Comparison of ENCODE assay signal across 25 cellular contexts in genomic region chr6:3272911-3273547, GRCh38. TPM values are rescaled to one million over a fixed set of nuclear protein-coding genes. Genes with fewer than 3 reads are reported as not detected.
A peak's percentile ranks its signal among the peaks of the same experiment; 100 is the strongest.
DNase-seq lines count a peak whose midpoint lies in the region; ATAC-seq, FAIRE-seq and TF ChIP-seq lines count a peak whose summit lies in the region.
"Had no signal": no experiment of that assay in that cellular context is flagged by ENCODE, and none has a peak within 500 bp of the region (broad histone marks: within the 10 kb centered on the region; RNA-seq: fewer than 3 reads in every experiment).

No MANE protein-coding gene starts in this region.

- peak overlapping the region; percentile 56 for H3K27ac Mint-ChIP-seq in T-helper 17 cell
- no peak overlapping the region for H3K27ac Mint-ChIP-seq in T-helper 2 cell treated with Interferon-gamma antibody and Interleukin-4, amounts not matched to agents 5 μg/mL and 100 μg/mL, for 36 hours

- TF ChIP-seq EP300 in HepG2 (IDR thresholded peaks at IDR 0.05; ENCODE audit: low read depth in 2 of 2, low read length in 2 of 2) (no peak), HepG2 (CRISPR knock-in tag; IDR thresholded peaks at IDR 0.05; ENCODE audit: borderline replicate concordance) (no peak), neural cell (conservative IDR thresholded peaks at IDR 0.05; ENCODE audit: poor library complexity, severe bottlenecking) (no peak)

- no peaks in the 10 kb centered on the region for H3K27me3 ChIP-seq in HepG2 (ENCODE audit: control insufficient read depth in 1 of 2, insufficient read depth in 2 of 2, low read length in 2 of 2)
- no peaks in the 10 kb centered on the region for H3K27me3 ChIP-seq in right lobe of liver
- H3K27me3 ChIP-seq in neural cell (ENCODE audit: insufficient read depth, low read depth, low read length): no peaks in the 10 kb centered on the region
- H3K27me3 ChIP-seq: MG63 had no signal

- H3K36me3 Mint-ChIP-seq in T-helper 17 cell (ENCODE audit: low read depth): no peaks in the 10 kb centered on the region
- H3K36me3 Mint-ChIP-seq in T-helper 2 cell treated with Interferon-gamma antibody and Interleukin-4, amounts not matched to agents 5 μg/mL and 100 μg/mL, for 36 hours (ENCODE audit: low read depth): peaks cover 18% of the 10 kb centered on the region

- peaks cover 31% of the 10 kb centered on the region for H3K4me1 Mint-ChIP-seq in T-helper 17 cell
- no peaks in the 10 kb centered on the region for H3K4me1 Mint-ChIP-seq in T-helper 2 cell treated with Interferon-gamma antibody and Interleukin-4, amounts not matched to agents 5 μg/mL and 100 μg/mL, for 36 hours (ENCODE audit: low read depth)

- H2AFZ ChIP-seq in HepG2 (ENCODE audit: low read length): no peak overlapping the region
- no peak overlapping the region for H2AFZ ChIP-seq in neural cell (ENCODE audit: low read depth, low read length)
- H2AFZ ChIP-seq: PC-9 had no signal

- no peaks in the 10 kb centered on the region for H3K4me1 ChIP-seq in HepG2 (ENCODE audit: insufficient read depth, low read length)
- H3K4me1 ChIP-seq in right lobe of liver: no peaks in the 10 kb centered on the region
- H3K4me1 ChIP-seq: A549 had no signal

- no peak for TF ChIP-seq RAD21 in HepG2 (CRISPR knock-in tag; IDR thresholded peaks at IDR 0.05)
- no peak for TF ChIP-seq RAD21 in neural cell (conservative IDR thresholded peaks at IDR 0.05)

- 96% methylated on average over 32 of the region's 32 CpGs for whole genome bisulfite sequencing in HepG2 (ENCODE audit: low lambda C conversion rate)
- 89% methylated on average over 17 of the region's 32 CpGs for WGBS in right lobe of liver (ENCODE audit: insufficient coverage, low coverage, low lambda C conversion rate, missing lambda C conversion rate)

- DNase-seq in HepG2 (ENCODE audit: low spot score) (no peak), right lobe of liver (no peak), T-helper 17 cell (no peak), NAMALWA (ENCODE audit: low spot score) (no peak), HuH-7.5 (ENCODE audit: low spot score) (no peak)
- no peak for DNase-seq in T-helper 2 cell treated with Interferon-gamma antibody and Interleukin-4, amounts not matched to agents 5 μg/mL and 100 μg/mL, for 36 hours (ENCODE audit: low spot score)
- DNase-seq: C1 segment of cervical spinal cord; CD4-positive, alpha-beta memory T cell; COR-L47; DMS53; H9; KG1; MG63; NCI-H1694; NCI-H2029 treated with DMSO at 0.1 percent for 48 hours; NCI-H446 treated with DMSO at 0.1 percent for 48 hours; NCI-H526; NCI-H82; NK-92 treated with Interleukin-12 subunit alpha and Interleukin-12 subunit beta, amount 100 ng/mL, for 24 hours; PC-9; RPMI8226; SK-N-SH had no signal

- peaks cover 7% of the 10 kb centered on the region; the same call in 1 of the 2 replicates for H4K20me1 ChIP-seq in HepG2 (ENCODE audit: insufficient read depth, low read length)
- H4K20me1 ChIP-seq in neural cell (ENCODE audit: insufficient read depth): no peaks in the 10 kb centered on the region

- no peaks in the 10 kb centered on the region for H3K9me2 ChIP-seq in neural cell (ENCODE audit: insufficient read depth, low read length)
- H3K9me2 ChIP-seq: SK-N-SH had no signal

- H3K9me3 Mint-ChIP-seq in T-helper 2 cell treated with Interferon-gamma antibody and Interleukin-4, amounts not matched to agents 5 μg/mL and 100 μg/mL, for 36 hours: no peaks in the 10 kb centered on the region
- H3K9me3 Mint-ChIP-seq: CD4-positive, alpha-beta memory T cell; H9 had no signal

- in situ Hi-C loops in HepG2 (cut with HindIII; ENCODE audit: extremely low pct_ligation_motif_present, low pct_unique_long_range_greater_than_20kb): loop anchor here (10.0 kb wide), 1 partner anchor 242 kb away; no protein-coding TSS in a partner anchor

- TF ChIP-seq POLR2A in HepG2 (IDR thresholded peaks at IDR 0.05; ENCODE audit: insufficient read depth in 1 of 2, low read depth in 2 of 2, low read length in 2 of 2): no peak
- no peak for TF ChIP-seq POLR2A in right lobe of liver (IDR thresholded peaks at IDR 0.05)

- no peak for FAIRE-seq in HepG2 (lab: Jason Lieb, UNC)
- FAIRE-seq: A549, GM18507 had no signal

- intact Hi-C loops in HepG2 (cut with micrococcal nuclease; ENCODE audit: unreplicated experiment): no loop called here
- intact Hi-C loops in right lobe of liver (cut with DNase I): no loop called here

- H3K9me3 ChIP-seq in HepG2 (ENCODE audit: low read length) (no peaks in the 10 kb centered on the region), right lobe of liver (no peaks in the 10 kb centered on the region), T-helper 17 cell (ENCODE audit: control insufficient read depth, low read length, poor library complexity, severe bottlenecking) (no peaks in the 10 kb centered on the region), neural cell (ENCODE audit: low read length) (no peaks in the 10 kb centered on the region)
- H3K9me3 ChIP-seq: A549, MG63, SK-N-SH had no signal

- H3K27ac ChIP-seq in HepG2 (ENCODE audit: extremely low read length, insufficient read depth, low read length): no peak overlapping the region
- H3K27ac ChIP-seq in right lobe of liver: no peak overlapping the region
- H3K27ac ChIP-seq in neural cell (ENCODE audit: low read length): no peak overlapping the region
- H3K27ac ChIP-seq: A549, PC-9 had no signal

- CTCF ChIA-PET in HepG2 (lab: Yijun Ruan, JAX; ENCODE audit: low intra/inter-chr PET ratio, low total read pairs): no interaction called here

- no peak for ATAC-seq in HepG2
- ATAC-seq in right lobe of liver: no peak
- ATAC-seq in T-helper 17 cell: no peak
- ATAC-seq: A549 had no signal

- H3K4me2 ChIP-seq in HepG2 (ENCODE audit: low read depth, low read length) (no peak overlapping the region), neural cell (ENCODE audit: low read length) (no peak overlapping the region)
- H3K4me2 ChIP-seq: A549, PC-9, SK-N-SH had no signal

- H3F3A ChIP-seq in neural cell (ENCODE audit: insufficient read depth, low read length, poor library complexity, severe bottlenecking): no peaks in the 10 kb centered on the region

- TF ChIP-seq CTCF in HepG2 (CRISPR knock-in tag; IDR thresholded peaks at IDR 0.05) (no peak), right lobe of liver (IDR thresholded peaks at IDR 0.05) (no peak), neural cell (IDR thresholded peaks at IDR 0.05; ENCODE audit: poor library complexity, severe bottlenecking) (no peak)

- H3K36me3 ChIP-seq in HepG2 (replicated peaks in 1 of 2; ENCODE audit: control insufficient read depth in 1 of 2, insufficient read depth in 2 of 2, low read length in 2 of 2): peaks cover 30 to 72% of the 10 kb centered on the region in 2 experiments
- H3K36me3 ChIP-seq in right lobe of liver: peaks cover 0 to 40% (median 13%) of the 10 kb centered on the region in 4 donors
- H3K36me3 ChIP-seq in neural cell (ENCODE audit: insufficient read depth, low read length): peaks cover 7% of the 10 kb centered on the region

- H3K4me3 Mint-ChIP-seq in T-helper 17 cell: no peak overlapping the region
- no peak overlapping the region for H3K4me3 Mint-ChIP-seq in T-helper 2 cell treated with Interferon-gamma antibody and Interleukin-4, amounts not matched to agents 5 μg/mL and 100 μg/mL, for 36 hours
- H3K4me3 Mint-ChIP-seq: H9 had no signal

- no peaks in the 10 kb centered on the region for H3K27me3 Mint-ChIP-seq in T-helper 17 cell
- H3K27me3 Mint-ChIP-seq in T-helper 2 cell treated with Interferon-gamma antibody and Interleukin-4, amounts not matched to agents 5 μg/mL and 100 μg/mL, for 36 hours (ENCODE audit: low read depth): no peaks in the 10 kb centered on the region
- H3K27me3 Mint-ChIP-seq: CD4-positive, alpha-beta memory T cell had no signal

- POLR2A ChIA-PET in HepG2 (lab: Yijun Ruan, JAX): no interaction called here

- H3K9ac ChIP-seq in HepG2 (ENCODE audit: insufficient read depth, low read depth, low read length): no peak overlapping the region
- no peak overlapping the region for H3K9ac ChIP-seq in neural cell (ENCODE audit: low read length)
- H3K9ac ChIP-seq: SK-N-SH had no signal

- no peaks in the 10 kb centered on the region for H3K79me2 ChIP-seq in HepG2 (ENCODE audit: insufficient read depth, low read length)
- no peaks in the 10 kb centered on the region for H3K79me2 ChIP-seq in neural cell (replicated peaks; ENCODE audit: insufficient read depth, low read length)

- no TSS peak for BruUV-seq in HepG2 (replicated peaks; lab: Mats Ljungman, UMichigan)

- H3K4me3 ChIP-seq in HepG2 (replicated peaks in 1 of 3; ENCODE audit: insufficient read depth in 1 of 3, low read depth in 2 of 3, low read length in 3 of 3): no peak overlapping the region
- no peak overlapping the region for H3K4me3 ChIP-seq in right lobe of liver
- H3K4me3 ChIP-seq in neural cell (ENCODE audit: low read length): no peak overlapping the region
- H3K4me3 ChIP-seq: A549, MG63, PC-9 had no signal

RNA-seq across cellular contexts. Expression of gene PSMG4, which starts 14.3 kb away (rescaled TPM):
- total RNA-seq in HepG2 (2016; rRNA removed; fragmentation: Illumina TruSeq; extraction: Trizol) (24.5 and 32.8 TPM in 2 replicates), right lobe of liver (10 to 100 TPM in 5 of 6 experiments, 1 to 10 TPM in 1; 9.4 to 15.4 (median 11.0) TPM), T-helper 17 cell (10 to 100 TPM; 11.9 to 15.6 TPM)
- 43.3 and 56.1 TPM in 2 replicates for total RNA-seq in HepG2 (2016; cell fraction: cytosol; rRNA removed; fragmentation: Illumina TruSeq; extraction: Trizol; ENCODE audit: low read depth)
- total RNA-seq in HepG2 (2016; cell fraction: insoluble cytoplasmic fraction; rRNA removed; fragmentation: Illumina TruSeq; extraction: Trizol): 26.0 and 30.5 TPM in 2 replicates
- total RNA-seq in HepG2 (2016; cell fraction: membrane; rRNA removed; fragmentation: Illumina TruSeq; extraction: Trizol): 33.3 and 46.1 TPM in 2 replicates
- total RNA-seq in HepG2 (2016; cell fraction: nucleus; rRNA removed; fragmentation: Illumina TruSeq; extraction: Trizol): 22.5 and 24.0 TPM in 2 replicates
- polyA plus RNA-seq in HepG2 (2011; rRNA removed) (28.5 and 32.8 TPM in 2 replicates), neural cell (52.0 and 53.8 TPM in 2 replicates)
- polyA plus RNA-seq in HepG2 (2011; cell fraction: cytosol; rRNA removed): 24.5 and 48.7 TPM in 2 replicates
- polyA plus RNA-seq in HepG2 (2011; cell fraction: nucleus; rRNA removed): 39.7 and 47.3 TPM in 2 replicates
- polyA plus RNA-seq in HepG2 (2012): 24.7 TPM in 2 replicates
- 40.0 and 56.6 TPM in 2 replicates for polyA plus RNA-seq in HepG2 (2016; cell fraction: cytosol; fragmentation: Illumina TruSeq; extraction: Trizol; ENCODE audit: low read depth)
- polyA plus RNA-seq in HepG2 (2016; cell fraction: insoluble cytoplasmic fraction; fragmentation: Illumina TruSeq; extraction: Trizol; ENCODE audit: low read depth): 25.9 and 30.2 TPM in 2 replicates
- polyA plus RNA-seq in HepG2 (2016; cell fraction: membrane; fragmentation: Illumina TruSeq; extraction: Trizol; ENCODE audit: low read depth): 27.5 and 37.6 TPM in 2 replicates
- polyA plus RNA-seq in HepG2 (2016; cell fraction: nucleus; fragmentation: Illumina TruSeq; extraction: Trizol; ENCODE audit: insufficient read depth, low read depth): 36.5 and 39.2 TPM in 2 replicates
- polyA minus RNA-seq in HepG2 (2011; rRNA and poly(A)+ RNA removed; ENCODE audit: low replicate concordance): 28.6 and 43.2 TPM in 2 replicates
- polyA minus RNA-seq in HepG2 (2011; cell fraction: cytosol; rRNA and poly(A)+ RNA removed): 12.1 and 14.2 TPM in 2 replicates
- polyA minus RNA-seq in HepG2 (2011; cell fraction: nucleus; rRNA and poly(A)+ RNA removed): 23.0 and 28.2 TPM in 2 replicates
- polyA minus RNA-seq in neural cell: 59.2 and 75.0 TPM in 2 replicates

RNA-seq across cellular contexts. Expression of gene TUBB2B, which starts 45.6 kb away (rescaled TPM):
- 9.3 and 10.3 TPM in 2 replicates for total RNA-seq in HepG2 (2016; rRNA removed; fragmentation: Illumina TruSeq; extraction: Trizol)
- total RNA-seq in HepG2 (2016; cell fraction: cytosol; rRNA removed; fragmentation: Illumina TruSeq; extraction: Trizol; ENCODE audit: low read depth): 4.4 and 4.7 TPM in 2 replicates
- 7.4 and 10.0 TPM in 2 replicates for total RNA-seq in HepG2 (2016; cell fraction: insoluble cytoplasmic fraction; rRNA removed; fragmentation: Illumina TruSeq; extraction: Trizol)
- total RNA-seq in HepG2 (2016; cell fraction: membrane; rRNA removed; fragmentation: Illumina TruSeq; extraction: Trizol): 7.0 TPM in 2 replicates
- total RNA-seq in HepG2 (2016; cell fraction: nucleus; rRNA removed; fragmentation: Illumina TruSeq; extraction: Trizol): 4.2 TPM in 2 replicates
- 23.6 and 39.5 TPM in 2 replicates for polyA plus RNA-seq in HepG2 (2011; rRNA removed)
- polyA plus RNA-seq in HepG2 (2011; cell fraction: cytosol; rRNA removed): 33.6 and 35.1 TPM in 2 replicates
- 20.7 and 31.9 TPM in 2 replicates for polyA plus RNA-seq in HepG2 (2011; cell fraction: nucleus; rRNA removed)
- 18.7 and 50.4 TPM in 2 replicates for polyA plus RNA-seq in HepG2 (2012)
- polyA plus RNA-seq in HepG2 (2016; cell fraction: cytosol; fragmentation: Illumina TruSeq; extraction: Trizol; ENCODE audit: low read depth): 3.0 and 3.6 TPM in 2 replicates
- 8.6 and 11.7 TPM in 2 replicates for polyA plus RNA-seq in HepG2 (2016; cell fraction: insoluble cytoplasmic fraction; fragmentation: Illumina TruSeq; extraction: Trizol; ENCODE audit: low read depth)
- 4.9 and 7.1 TPM in 2 replicates for polyA plus RNA-seq in HepG2 (2016; cell fraction: membrane; fragmentation: Illumina TruSeq; extraction: Trizol; ENCODE audit: low read depth)
- polyA plus RNA-seq in HepG2 (2016; cell fraction: nucleus; fragmentation: Illumina TruSeq; extraction: Trizol; ENCODE audit: insufficient read depth, low read depth): 6.5 and 6.8 TPM in 2 replicates
- 39.5 TPM in 1 of 2 replicates, not detected in the other for polyA minus RNA-seq in HepG2 (2011; rRNA and poly(A)+ RNA removed; ENCODE audit: low replicate concordance)
- polyA minus RNA-seq in HepG2 (2011; cell fraction: cytosol; rRNA and poly(A)+ RNA removed): 20.2 and 27.6 TPM in 2 replicates
- polyA minus RNA-seq in HepG2 (2011; cell fraction: nucleus; rRNA and poly(A)+ RNA removed): 4.5 and 11.2 TPM in 2 replicates
- 1 to 10 TPM; 1.0 to 3.9 (median 2.5) TPM for total RNA-seq in right lobe of liver
- under 1 TPM; 0.75 to 0.76 TPM for total RNA-seq in T-helper 17 cell
- polyA plus RNA-seq in neural cell: 3,172 and 3,711 TPM in 2 replicates
- 2,433 and 2,771 TPM in 2 replicates for polyA minus RNA-seq in neural cell
- total RNA-seq: CD4-positive, alpha-beta memory T cell had no signal
